Comparison of ENCODE assay signal across 15 cellular contexts in the genomic region with DNA sequence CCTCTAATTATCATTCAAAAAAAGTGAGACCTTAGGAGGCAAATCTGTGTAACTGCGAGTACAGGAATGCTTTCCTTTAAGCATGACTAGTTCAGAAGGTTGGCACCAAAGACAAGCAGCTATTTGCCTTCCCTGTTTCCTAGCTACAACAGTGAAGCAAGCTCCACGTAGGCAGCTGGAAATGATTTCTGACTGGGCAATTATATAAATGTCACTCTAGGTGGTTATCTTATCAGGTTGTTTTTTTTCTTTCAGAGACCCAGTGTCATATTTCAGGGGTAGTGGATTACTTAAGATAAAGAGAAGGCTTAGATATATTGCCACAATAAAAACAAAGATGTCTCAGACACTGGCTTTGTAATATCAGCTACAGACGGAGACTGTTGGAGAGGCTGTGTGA.
DNase-seq lines count a peak whose midpoint lies in the region; ATAC-seq and TF ChIP-seq lines count a peak whose summit lies in the region.
"Had no signal": no experiment of that assay in that cellular context is flagged by ENCODE, and none has a peak within 500 bp of the region (broad histone marks: within the 10 kb centered on the region; RNA-seq: fewer than 3 reads in every experiment).

No MANE protein-coding gene starts in this region.

- peak; percentile 4 for DNase-seq in NCI-H2029 treated with DMSO at 0.1 percent for 48 hours (lab: John Stamatoyannopoulos, UW)
- no peak for DNase-seq in NCI-H2029 (lab: John Stamatoyannopoulos, UW)
- DNase-seq in NCI-H2171 (lab: John Stamatoyannopoulos, UW): peak; percentile 23
- DNase-seq in hepatocyte (ENCODE audit: low spot score): peak; percentile 57
- DNase-seq in retinal pigment epithelial cell (ENCODE audit: low read depth): peak; percentile 69
- DNase-seq in middle frontal gyrus (ENCODE audit: extremely low spot score, low spot score): no peak
- DNase-seq in activated CD4-positive, alpha-beta T cell treated with anti-CD3 and anti-CD28 coated beads, Interleukin-2, amount 50 U/mL, for 48 hours: no peak
- DNase-seq: activated CD4-positive, alpha-beta T cell treated with anti-CD3 and anti-CD28 coated beads, Interleukin-2, amount 50 U/mL, for 4 hours; activated T-cell treated with anti-CD3 and anti-CD28 coated beads, Interleukin-2, amount 50 U/mL, for 72 hours; CD4-positive, CD25-positive, alpha-beta regulatory T cell; midbrain; NCI-H1694; SHP77 treated with DMSO at 0.1 percent for 48 hours had no signal

- no peak overlapping the region for H2AFZ ChIP-seq in hepatocyte

- WGBS in hepatocyte (ENCODE audit: low lambda C conversion rate, missing lambda C conversion rate): 20% methylated on average over 3 of the region's 3 CpGs

- no peaks in the 10 kb centered on the region for H4K20me1 ChIP-seq in hepatocyte (ENCODE audit: insufficient read depth, poor library complexity, severe bottlenecking)

- no peaks in the 10 kb centered on the region for H3K9me2 ChIP-seq in hepatocyte (replicated peaks; ENCODE audit: insufficient read depth)

- no peak overlapping the region for H3K4me3 ChIP-seq in hepatocyte
- H3K4me3 ChIP-seq in retinal pigment epithelial cell (ENCODE audit: low read length): no peak overlapping the region
- H3K4me3 ChIP-seq: K562 had no signal

- H3K4me2 ChIP-seq in hepatocyte: peak overlapping the region; percentile 19

- H3K9me3 ChIP-seq in hepatocyte (ENCODE audit: low read depth): no peaks in the 10 kb centered on the region

- peaks cover 12% of the 10 kb centered on the region for H3K4me1 ChIP-seq in hepatocyte (ENCODE audit: insufficient read depth)

- H3K79me2 ChIP-seq in hepatocyte: no peaks in the 10 kb centered on the region

- no peak for ATAC-seq in HG02938 (IDR thresholded peaks at IDR 0.05; ENCODE audit: unreplicated experiment)
- ATAC-seq: activated T-cell treated with anti-CD3 and anti-CD28 coated beads, Interleukin-2, amount 50 U/mL, for 72 hours; K562 had no signal

- H3K36me3 ChIP-seq in hepatocyte (replicated peaks; ENCODE audit: insufficient read depth, low read depth): no peaks in the 10 kb centered on the region

- no peak for TF ChIP-seq CTCF in hepatocyte (IDR thresholded peaks at IDR 0.05; ENCODE audit: poor library complexity)
- no peak for TF ChIP-seq CTCF in retinal pigment epithelial cell (conservative IDR thresholded peaks at IDR 0.05; ENCODE audit: low read depth, low read length)

- peak overlapping the region; percentile 17 for H3K27ac ChIP-seq in hepatocyte

- H3K27me3 ChIP-seq in hepatocyte: no peaks in the 10 kb centered on the region

Comparison
In these comparisons a context has a peak if more than half of its experiments do, and no peak if none do; other contexts are left out.
1. DNase-seq: peak in NCI-H2029 treated with DMSO at 0.1 percent for 48 hours (single experiment), NCI-H2171 (single experiment), hepatocyte (single experiment) and retinal pigment epithelial cell (single experiment); none in NCI-H2029 (single experiment), middle frontal gyrus (single experiment) and activated CD4-positive, alpha-beta T cell treated with anti-CD3 and anti-CD28 coated beads, Interleukin-2, amount 50 U/mL, for 48 hours (0 of 2).